In genomic region chr11:109001585-109001984, GRCh38 we compare ENCODE assay signal across 3 cellular contexts.
"Had no signal": no experiment of that assay in that cellular context is flagged by ENCODE, and none has a peak within 500 bp of the region (broad histone marks: within the 10 kb centered on the region; RNA-seq: fewer than 3 reads in every experiment).

No MANE protein-coding gene starts in this region.

- H3K4me3 ChIP-seq: GM12878 had no signal

- DNase-seq: GDM1, GF-D8 had no signal

- ATAC-seq: GM12878 had no signal
